In genomic region chr9:35258665-35259474, GRCh38 we compare ENCODE assay signal across 9 cellular contexts.
A peak's percentile ranks its signal among the peaks of the same experiment; 100 is the strongest.
DNase-seq lines count a peak whose midpoint lies in the region; ATAC-seq and TF ChIP-seq lines count a peak whose summit lies in the region.
"Had no signal": no experiment of that assay in that cellular context is flagged by ENCODE, and none has a peak within 500 bp of the region (broad histone marks: within the 10 kb centered on the region; RNA-seq: fewer than 3 reads in every experiment).

No MANE protein-coding gene starts in this region.

- H3K27ac ChIP-seq in breast epithelium = peak overlapping the region; percentile 26 to 52

- DNase-seq in GM03348 (ENCODE audit: low spot score) (peak; percentile 54), NCI-H1105 (lab: John Stamatoyannopoulos, UW) (peak; percentile 26), T-helper 1 cell (peak in 3 of 5 donors; percentile 13 to 32 (median 24)), breast epithelium (ENCODE audit: low spot score in 2 of 2) (peak; percentile 46 to 73), iPS-NIHi7 (ENCODE audit: extremely low spot score) (peak; percentile 52), smooth muscle cell of the brain vasculature (ENCODE audit: low read depth, low spot score) (peak; percentile 63)

- no peaks in the 10 kb centered on the region for H3K4me1 Mint-ChIP-seq in stimulated activated memory B cell treated with anti-CD40 and anti-IgM and Interleukin-4, amounts not matched to agents 10 μg/mL and 1 μg/mL and 100 μg/mL, for 72 hours

- H3K9me3 ChIP-seq in breast epithelium = no peaks in the 10 kb centered on the region

- no peaks in the 10 kb centered on the region for H3K9me3 Mint-ChIP-seq in stimulated activated memory B cell treated with anti-CD40 and anti-IgM and Interleukin-4, amounts not matched to agents 10 μg/mL and 1 μg/mL and 100 μg/mL, for 72 hours
- H3K9me3 Mint-ChIP-seq: dendritic cell treated with granulocyte-macrophage colony-stimulating factor and Interleukin-4, amounts not matched to agents 40 ng/mL and 50 ng/mL, for 4 days had no signal

- H3K4me1 ChIP-seq in breast epithelium = no peaks in the 10 kb centered on the region

- no peak overlapping the region for H3K4me3 Mint-ChIP-seq in stimulated activated memory B cell treated with anti-CD40 and anti-IgM and Interleukin-4, amounts not matched to agents 10 μg/mL and 1 μg/mL and 100 μg/mL, for 72 hours
- H3K4me3 Mint-ChIP-seq: dendritic cell treated with granulocyte-macrophage colony-stimulating factor and Interleukin-4, amounts not matched to agents 40 ng/mL and 50 ng/mL, for 4 days had no signal

- no peaks in the 10 kb centered on the region for H3K36me3 Mint-ChIP-seq in stimulated activated memory B cell treated with anti-CD40 and anti-IgM and Interleukin-4, amounts not matched to agents 10 μg/mL and 1 μg/mL and 100 μg/mL, for 72 hours

- H3K36me3 ChIP-seq in breast epithelium = no peaks in the 10 kb centered on the region

- H3K27me3 ChIP-seq in breast epithelium = no peaks in the 10 kb centered on the region

- intact Hi-C loops in breast epithelium (cut with DNase I; ENCODE audit: low total_unique reads) = no loop called here

- no peak for ATAC-seq in GM18867 (IDR thresholded peaks at IDR 0.05; ENCODE audit: unreplicated experiment)
- no peak for ATAC-seq in stimulated activated memory B cell treated with anti-CD40 and anti-IgM and Interleukin-4, amounts not matched to agents 10 μg/mL and 1 μg/mL and 100 μg/mL, for 72 hours

- no peak overlapping the region for H3K4me3 ChIP-seq in breast epithelium

- peaks cover 30% of the 10 kb centered on the region for H3K27me3 Mint-ChIP-seq in stimulated activated memory B cell treated with anti-CD40 and anti-IgM and Interleukin-4, amounts not matched to agents 10 μg/mL and 1 μg/mL and 100 μg/mL, for 72 hours
- H3K27me3 Mint-ChIP-seq: dendritic cell treated with granulocyte-macrophage colony-stimulating factor and Interleukin-4, amounts not matched to agents 40 ng/mL and 50 ng/mL, for 4 days had no signal

- TF ChIP-seq CTCF in breast epithelium (IDR thresholded peaks at IDR 0.05) = peak in 2 of 3 donors; percentile 63 to 74

- TF ChIP-seq POLR2A in breast epithelium (IDR thresholded peaks at IDR 0.05) = no peak

- H3K27ac Mint-ChIP-seq in stimulated activated memory B cell treated with anti-CD40 and anti-IgM and Interleukin-4, amounts not matched to agents 10 μg/mL and 1 μg/mL and 100 μg/mL, for 72 hours = no peak overlapping the region
- H3K27ac Mint-ChIP-seq: dendritic cell treated with granulocyte-macrophage colony-stimulating factor and Interleukin-4, amounts not matched to agents 40 ng/mL and 50 ng/mL, for 4 days had no signal
